Comparison of ENCODE assay signal across 1 cellular context in the genomic region with DNA sequence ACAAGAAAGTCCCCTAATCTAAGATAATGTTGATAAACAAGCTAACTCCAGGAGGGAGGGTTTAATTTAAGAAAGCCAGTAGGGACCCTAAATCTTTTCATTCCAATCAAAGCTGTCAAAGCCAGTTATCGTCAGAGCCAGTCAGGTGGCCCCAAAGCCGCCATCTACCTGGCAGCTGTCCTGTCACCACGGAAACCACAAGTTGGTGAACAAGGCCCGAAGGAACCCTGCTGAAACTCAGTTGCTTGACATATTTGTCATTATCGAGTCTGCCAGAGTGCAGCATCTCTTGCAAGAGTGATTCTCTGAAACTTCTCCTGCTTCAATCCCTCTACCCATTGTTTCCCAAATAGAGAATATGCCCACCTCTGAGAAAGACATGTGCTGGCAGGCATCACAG.
TF ChIP-seq lines count a peak whose summit lies in the region.

No MANE protein-coding gene starts in this region.

TF ChIP-seq in GM12878, 131 proteins besides CTCF, POLR2A, EP300 and RAD21 (continued from another document):
- no peak for TF ChIP-seq TAF1 (IDR thresholded peaks at IDR 0.05; ENCODE audit: borderline replicate concordance, low read depth, low read length)
- no peak for TF ChIP-seq CHD4 (IDR thresholded peaks at IDR 0.05)
- no peak for TF ChIP-seq ESRRA (IDR thresholded peaks at IDR 0.05; ENCODE audit: low read length)
- no peak for TF ChIP-seq SUZ12 (IDR thresholded peaks at IDR 0.05; ENCODE audit: unreplicated experiment)
